9 cellular contexts compared by ENCODE assay signal in genomic region chr6:30100585-30101422, GRCh38. TPM values are rescaled to one million over a fixed set of nuclear protein-coding genes. Genes with fewer than 3 reads are reported as not detected.
DNase-seq lines count a peak whose midpoint lies in the region; ATAC-seq and TF ChIP-seq lines count a peak whose summit lies in the region.
"Had no signal": no experiment of that assay in that cellular context is flagged by ENCODE, and none has a peak within 500 bp of the region (broad histone marks: within the 10 kb centered on the region; RNA-seq: fewer than 3 reads in every experiment).

No MANE protein-coding gene starts in this region.

- H3K9ac ChIP-seq in PC-3 (ENCODE audit: low read length), result peak overlapping the region; percentile 42

- H3K9me3 Mint-ChIP-seq in memory B cell, result no peaks in the 10 kb centered on the region

- peak overlapping the region; percentile 70 for H3K4me3 Mint-ChIP-seq in memory B cell

- no peaks in the 10 kb centered on the region for H3F3A ChIP-seq in PC-3 (ENCODE audit: low read length, unreplicated experiment)

- BruUV-seq in PC-3 (replicated peaks; lab: Mats Ljungman, UMichigan), result TSS peak; percentile 59

- CTCF ChIA-PET in PC-3 (lab: Charles Lee), result interaction anchor here (0.6 to 4.8 kb wide), 2 partner anchors 31 to 190 kb away, joined by 3 to 107 read pairs; no protein-coding TSS in a partner anchor

- POLR2A ChIA-PET in PC-3 (lab: Charles Lee; ENCODE audit: unreplicated experiment), result no interaction called here

- H3K4me1 ChIP-seq in PC-3 (ENCODE audit: insufficient read depth, low read length) (peaks cover 34% of the 10 kb centered on the region), tibial nerve (peaks cover 0 to 37% (median 22%) of the 10 kb centered on the region in 4 donors)

- H3K9me3 ChIP-seq in PC-3 (ENCODE audit: low read length) (no peaks in the 10 kb centered on the region), tibial nerve (no peaks in the 10 kb centered on the region)

- H3K27ac ChIP-seq in PC-3 (ENCODE audit: low read length) (no peak overlapping the region), tibial nerve (peak overlapping the region in 1 of 4 donors; percentile 27)

- H3K27me3 ChIP-seq in PC-3 (ENCODE audit: low read length), result no peaks in the 10 kb centered on the region
- H3K27me3 ChIP-seq in tibial nerve, result peaks cover 0 to 59% of the 10 kb centered on the region in 2 donors

- peak; percentile 42 for DNase-seq in ELR (ENCODE audit: low read depth)
- DNase-seq in PC-3, result peak; percentile 75
- no peak for DNase-seq in cardiac fibroblast (ENCODE audit: low read depth in 2 of 2)
- no peak for DNase-seq in memory B cell (ENCODE audit: low spot score in 2 of 2)
- no peak for DNase-seq in tibial nerve (ENCODE audit: low spot score in 2 of 2)
- no peak for DNase-seq in posterior vena cava (ENCODE audit: low spot score)

- H3K79me2 ChIP-seq in PC-3 (ENCODE audit: low read length), result no peaks in the 10 kb centered on the region

- H3K4me3 ChIP-seq in PC-3 (ENCODE audit: low read length) (peak overlapping the region; percentile 75), cardiac fibroblast (replicated peaks in 1 of 2; ENCODE audit: low read depth in 2 of 2, low read length in 2 of 2) (peak overlapping the region; percentile 3 to 21), tibial nerve (peak overlapping the region; percentile 22 to 49 (median 38))

- ATAC-seq in PC-3 (peak; percentile 55), memory B cell (ENCODE audit: low read depth) (no peak), HG03139 (IDR thresholded peaks at IDR 0.05; ENCODE audit: unreplicated experiment) (no peak), HG03571 (IDR thresholded peaks at IDR 0.05; ENCODE audit: unreplicated experiment) (no peak)

- peaks cover 39% of the 10 kb centered on the region for H3K4me1 Mint-ChIP-seq in memory B cell

- no peak overlapping the region for H3K27ac Mint-ChIP-seq in memory B cell

- no peaks in the 10 kb centered on the region for H4K20me1 ChIP-seq in PC-3 (ENCODE audit: low read length)

- H2AFZ ChIP-seq in PC-3 (ENCODE audit: low read length), result peak overlapping the region; percentile 92

- peak overlapping the region; percentile 90 for H3K4me2 ChIP-seq in PC-3 (ENCODE audit: low read length)

- TF ChIP-seq POLR2A in tibial nerve (IDR thresholded peaks at IDR 0.05), result no peak

- 3 to 4% methylated on average over 43 of the region's 46 CpGs for WGBS in tibial nerve, 2 donors

- no peak for TF ChIP-seq EP300 in tibial nerve (IDR thresholded peaks at IDR 0.05)

- no peaks in the 10 kb centered on the region for H3K36me3 Mint-ChIP-seq in memory B cell

- H3K27me3 Mint-ChIP-seq in memory B cell, result peaks cover 36% of the 10 kb centered on the region

- H3K36me3 ChIP-seq in PC-3 (ENCODE audit: low read depth, low read length), result no peaks in the 10 kb centered on the region
- H3K36me3 ChIP-seq in tibial nerve, result no peaks in the 10 kb centered on the region

- intact Hi-C loops in PC-3 (cut with micrococcal nuclease), result loop anchor here (2.0 kb wide), 2 partner anchors 26 to 310 kb away; partner anchors contain the start of gene RNF39
- intact Hi-C loops in posterior vena cava (cut with DNase I), result no loop called here

- no peaks in the 10 kb centered on the region for H3K9me2 ChIP-seq in PC-3 (replicated peaks; ENCODE audit: low read length)

- TF ChIP-seq CTCF in PC-3 (conservative IDR thresholded peaks at IDR 0.05; ENCODE audit: low read depth, low read length), result 0 out of 2 replicates have a peak, but pooled peaks have one; percentile 13
- no peak for TF ChIP-seq CTCF in cardiac fibroblast (IDR thresholded peaks at IDR 0.05; ENCODE audit: low read depth, low read length)
- TF ChIP-seq CTCF in tibial nerve (IDR thresholded peaks at IDR 0.05), result no peak

RNA-seq across cellular contexts. Expression of gene TRIM31, which starts 12.1 kb away (rescaled TPM):
- total RNA-seq in PC-3 (2014; rRNA removed), result 0.11 and 0.52 TPM in 2 replicates
- not detected for total RNA-seq in tibial nerve
- total RNA-seq in posterior vena cava, result not detected
- total RNA-seq: lung microvascular endothelial cell had no signal

RNA-seq across cellular contexts. Expression of gene RNF39, which starts 25.2 kb away (rescaled TPM):
- 2.0 and 4.2 TPM in 2 replicates for total RNA-seq in PC-3 (2014; rRNA removed)
- under 1 TPM in 1 of 4 donors, not detected in 3; 0.42 TPM for total RNA-seq in tibial nerve
- not detected for total RNA-seq in posterior vena cava
- total RNA-seq: lung microvascular endothelial cell had no signal

RNA-seq across cellular contexts. Expression of gene PPP1R11, which starts 33.8 kb away (rescaled TPM):
- total RNA-seq in PC-3 (2014; rRNA removed) (49.5 and 58.8 TPM in 2 replicates), tibial nerve (10 to 100 TPM; 28.2 to 39.8 (median 34.2) TPM), posterior vena cava (10 to 100 TPM; 45.0 to 53.4 TPM)

RNA-seq across cellular contexts. Expression of gene TRIM40, which starts 35.1 kb away (rescaled TPM):
- total RNA-seq in PC-3 (2014; rRNA removed) (not detected in 2 replicates), tibial nerve (not detected), posterior vena cava (not detected)
- total RNA-seq: lung microvascular endothelial cell had no signal

RNA-seq across cellular contexts. Expression of gene POLR1H, which starts 39.7 kb away (rescaled TPM):
- 26.3 and 40.0 TPM in 2 replicates for total RNA-seq in PC-3 (2014; rRNA removed)
- 10 to 100 TPM; 22.4 to 30.6 (median 24.8) TPM for total RNA-seq in tibial nerve
- 10 to 100 TPM; 15.5 to 17.0 TPM for total RNA-seq in posterior vena cava

Comparison
In these comparisons a context has a peak if more than half of its experiments do, and no peak if none do; other contexts are left out.
1. DNase-seq: peak in ELR (single experiment) and PC-3 (single experiment); none in cardiac fibroblast (0 of 2), memory B cell (0 of 2), tibial nerve (0 of 2) and posterior vena cava (single experiment).
2. H3K4me3 ChIP-seq: peak in every context shown above with its lines; median percentile 75 in PC-3; 38 in tibial nerve; 12 in cardiac fibroblast.